14 cellular contexts compared by ENCODE assay signal in the genomic region with DNA sequence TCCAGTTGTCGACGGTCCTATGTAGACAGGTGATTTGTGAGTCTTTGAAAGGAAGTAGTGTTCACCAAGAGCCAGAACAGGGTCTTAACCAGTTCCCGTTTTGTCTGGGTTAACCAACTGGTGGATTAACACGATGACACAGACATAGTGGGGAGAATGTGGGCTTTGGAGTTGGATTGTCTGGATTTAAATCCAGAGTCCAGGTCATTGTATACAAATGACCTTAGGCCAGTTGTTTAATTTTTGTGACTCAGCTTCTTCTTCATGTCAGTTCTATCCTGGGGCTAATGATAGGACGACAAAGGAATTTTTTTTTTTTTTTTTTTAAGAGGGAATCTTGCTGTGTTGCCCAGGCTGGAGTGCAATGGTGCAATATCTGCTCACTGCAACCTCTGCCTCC.
DNase-seq lines count a peak whose midpoint lies in the region; TF ChIP-seq lines count a peak whose summit lies in the region.
"Had no signal": no experiment of that assay in that cellular context is flagged by ENCODE, and none has a peak within 500 bp of the region (broad histone marks: within the 10 kb centered on the region; RNA-seq: fewer than 3 reads in every experiment).

No MANE protein-coding gene starts in this region.

- TF ChIP-seq RAD21 in neural cell (conservative IDR thresholded peaks at IDR 0.05), result no peak

- no peaks in the 10 kb centered on the region for H3K27me3 ChIP-seq in neural cell (ENCODE audit: insufficient read depth, low read depth, low read length)
- no peaks in the 10 kb centered on the region for H3K27me3 ChIP-seq in tibial artery

- TF ChIP-seq CTCF in neural cell (IDR thresholded peaks at IDR 0.05; ENCODE audit: poor library complexity, severe bottlenecking), result no peak
- no peak for TF ChIP-seq CTCF in tibial artery (IDR thresholded peaks at IDR 0.05)

- H3K4me1 ChIP-seq in tibial artery, result peaks cover 0 to 100% (median 78%) of the 10 kb centered on the region in 4 donors

- H3K9me3 ChIP-seq in neural cell (ENCODE audit: low read length) (no peaks in the 10 kb centered on the region), tibial artery (no peaks in the 10 kb centered on the region)

- no peak overlapping the region for H3K27ac Mint-ChIP-seq in activated CD4-positive, alpha-beta memory T cell treated with anti-CD3 and anti-CD28 coated beads, Interleukin-2, amount 10 ng/mL, durations not matched to agents 7 days and 5 days
- H3K27ac Mint-ChIP-seq: B cell had no signal

- no peak overlapping the region for H3K4me2 ChIP-seq in neural cell (ENCODE audit: low read length)

- TF ChIP-seq EP300 in neural cell (conservative IDR thresholded peaks at IDR 0.05; ENCODE audit: poor library complexity, severe bottlenecking), result no peak

- no peaks in the 10 kb centered on the region for H3K9me2 ChIP-seq in neural cell (ENCODE audit: insufficient read depth, low read length)

- DNase-seq in HEK293T (ENCODE audit: extremely low spot score) (no peak), RPMI7951 (ENCODE audit: low read depth) (peak; percentile 72), tibial artery (no peak), NCI-H2171 (lab: John Stamatoyannopoulos, UW) (no peak), ureter (ENCODE audit: low spot score) (no peak)
- DNase-seq in activated CD4-positive, alpha-beta memory T cell treated with anti-CD3 and anti-CD28 coated beads, Interleukin-2, amount 10 ng/mL, durations not matched to agents 7 days and 5 days, result no peak
- DNase-seq: ACHN; CD8-positive, alpha-beta memory T cell; NCI-H1694; NCI-H2171 treated with DMSO at 0.1 percent for 48 hours; NCI-H82; SIG-M5 had no signal

- no peak overlapping the region for H2AFZ ChIP-seq in neural cell (ENCODE audit: low read depth, low read length)

- CTCF ChIA-PET in HEK293T (lab: Yijun Ruan, JAX), result interaction anchor here (0.9 kb wide), 1 partner anchor 126 kb away, joined by 4 read pairs; no protein-coding TSS in a partner anchor
- CTCF ChIA-PET in activated CD4-positive, alpha-beta memory T cell treated with anti-CD3 and anti-CD28 coated beads, Interleukin-2, amount 10 ng/mL, durations not matched to agents 7 days and 5 days (lab: Charles Lee), result interaction anchor here (0.7 to 3.9 kb wide), 3 partner anchors 105 to 541 kb away, joined by 4 to 15 read pairs (median 4); no protein-coding TSS in a partner anchor

- POLR2A ChIA-PET in HEK293T (lab: Yijun Ruan, JAX), result no interaction called here
- POLR2A ChIA-PET in activated CD4-positive, alpha-beta memory T cell treated with anti-CD3 and anti-CD28 coated beads, Interleukin-2, amount 10 ng/mL, durations not matched to agents 7 days and 5 days (lab: Charles Lee), result no interaction called here

- no peaks in the 10 kb centered on the region for H3K36me3 Mint-ChIP-seq in activated CD4-positive, alpha-beta memory T cell treated with anti-CD3 and anti-CD28 coated beads, Interleukin-2, amount 10 ng/mL, durations not matched to agents 7 days and 5 days (ENCODE audit: low read depth)

- no peaks in the 10 kb centered on the region for H4K20me1 ChIP-seq in neural cell (ENCODE audit: insufficient read depth)

- H3K9me3 Mint-ChIP-seq in activated CD4-positive, alpha-beta memory T cell treated with anti-CD3 and anti-CD28 coated beads, Interleukin-2, amount 10 ng/mL, durations not matched to agents 7 days and 5 days, result no peaks in the 10 kb centered on the region
- H3K9me3 Mint-ChIP-seq: CD8-positive, alpha-beta memory T cell had no signal

- H3K36me3 ChIP-seq in neural cell (ENCODE audit: insufficient read depth, low read length) (no peaks in the 10 kb centered on the region), tibial artery (peaks cover 0 to 5% (median 0%) of the 10 kb centered on the region in 3 donors)

- peak overlapping the region; percentile 4 for H3K27ac ChIP-seq in neural cell (ENCODE audit: low read length)
- H3K27ac ChIP-seq in tibial artery, result peak overlapping the region; percentile 90 to 96

- H3K4me3 ChIP-seq in neural cell (ENCODE audit: low read length), result no peak overlapping the region
- no peak overlapping the region for H3K4me3 ChIP-seq in tibial artery

- intact Hi-C loops in tibial artery (cut with DNase I; ENCODE audit: low total_unique reads), result loop anchor here (10.0 kb wide), 1 partner anchor 664 kb away; no protein-coding TSS in a partner anchor

- H3K27me3 Mint-ChIP-seq in activated CD4-positive, alpha-beta memory T cell treated with anti-CD3 and anti-CD28 coated beads, Interleukin-2, amount 10 ng/mL, durations not matched to agents 7 days and 5 days, result no peaks in the 10 kb centered on the region
- H3K27me3 Mint-ChIP-seq: B cell; CD8-positive, alpha-beta memory T cell had no signal

- peaks cover 24% of the 10 kb centered on the region for H3K4me1 Mint-ChIP-seq in activated CD4-positive, alpha-beta memory T cell treated with anti-CD3 and anti-CD28 coated beads, Interleukin-2, amount 10 ng/mL, durations not matched to agents 7 days and 5 days

- no peaks in the 10 kb centered on the region for H3F3A ChIP-seq in neural cell (ENCODE audit: insufficient read depth, low read length, poor library complexity, severe bottlenecking)

- no peak overlapping the region for H3K9ac ChIP-seq in neural cell (ENCODE audit: low read length)

- H3K4me3 Mint-ChIP-seq in activated CD4-positive, alpha-beta memory T cell treated with anti-CD3 and anti-CD28 coated beads, Interleukin-2, amount 10 ng/mL, durations not matched to agents 7 days and 5 days, result no peak overlapping the region
- H3K4me3 Mint-ChIP-seq: B cell; CD8-positive, alpha-beta memory T cell had no signal

- no peaks in the 10 kb centered on the region for H3K79me2 ChIP-seq in neural cell (replicated peaks; ENCODE audit: insufficient read depth, low read length)

TF ChIP-seq in HEK293T, 16 proteins besides CTCF, POLR2A, EP300 and RAD21:
- TF ChIP-seq SP1 (IDR thresholded peaks at IDR 0.05) (no peak), HDGF (IDR thresholded peaks at IDR 0.05; ENCODE audit: borderline replicate concordance) (no peak), ZNF384 (IDR thresholded peaks at IDR 0.05) (0 out of 2 replicates have a peak, but pooled peaks have one; percentile 9), FOXM1 (IDR thresholded peaks at IDR 0.05; ENCODE audit: borderline replicate concordance) (no peak)
TF ChIP-seq in HEK293T: peak in this region for 1.

TF ChIP-seq in neural cell, 6 proteins besides CTCF, POLR2A, EP300 and RAD21:
- TF ChIP-seq MXI1 (conservative IDR thresholded peaks at IDR 0.05; ENCODE audit: poor library complexity, severe bottlenecking) (no peak), TAF1 (IDR thresholded peaks at IDR 0.05; ENCODE audit: low read depth) (no peak), POLR2AphosphoS5 (IDR thresholded peaks at IDR 0.05) (no peak), SMC3 (conservative IDR thresholded peaks at IDR 0.05; ENCODE audit: poor library complexity) (no peak), EZH2 (IDR thresholded peaks at IDR 0.05; ENCODE audit: borderline replicate concordance, insufficient read depth, low read length, poor library complexity, severe bottlenecking) (no peak)
- TF ChIP-seq, protein P1, sequence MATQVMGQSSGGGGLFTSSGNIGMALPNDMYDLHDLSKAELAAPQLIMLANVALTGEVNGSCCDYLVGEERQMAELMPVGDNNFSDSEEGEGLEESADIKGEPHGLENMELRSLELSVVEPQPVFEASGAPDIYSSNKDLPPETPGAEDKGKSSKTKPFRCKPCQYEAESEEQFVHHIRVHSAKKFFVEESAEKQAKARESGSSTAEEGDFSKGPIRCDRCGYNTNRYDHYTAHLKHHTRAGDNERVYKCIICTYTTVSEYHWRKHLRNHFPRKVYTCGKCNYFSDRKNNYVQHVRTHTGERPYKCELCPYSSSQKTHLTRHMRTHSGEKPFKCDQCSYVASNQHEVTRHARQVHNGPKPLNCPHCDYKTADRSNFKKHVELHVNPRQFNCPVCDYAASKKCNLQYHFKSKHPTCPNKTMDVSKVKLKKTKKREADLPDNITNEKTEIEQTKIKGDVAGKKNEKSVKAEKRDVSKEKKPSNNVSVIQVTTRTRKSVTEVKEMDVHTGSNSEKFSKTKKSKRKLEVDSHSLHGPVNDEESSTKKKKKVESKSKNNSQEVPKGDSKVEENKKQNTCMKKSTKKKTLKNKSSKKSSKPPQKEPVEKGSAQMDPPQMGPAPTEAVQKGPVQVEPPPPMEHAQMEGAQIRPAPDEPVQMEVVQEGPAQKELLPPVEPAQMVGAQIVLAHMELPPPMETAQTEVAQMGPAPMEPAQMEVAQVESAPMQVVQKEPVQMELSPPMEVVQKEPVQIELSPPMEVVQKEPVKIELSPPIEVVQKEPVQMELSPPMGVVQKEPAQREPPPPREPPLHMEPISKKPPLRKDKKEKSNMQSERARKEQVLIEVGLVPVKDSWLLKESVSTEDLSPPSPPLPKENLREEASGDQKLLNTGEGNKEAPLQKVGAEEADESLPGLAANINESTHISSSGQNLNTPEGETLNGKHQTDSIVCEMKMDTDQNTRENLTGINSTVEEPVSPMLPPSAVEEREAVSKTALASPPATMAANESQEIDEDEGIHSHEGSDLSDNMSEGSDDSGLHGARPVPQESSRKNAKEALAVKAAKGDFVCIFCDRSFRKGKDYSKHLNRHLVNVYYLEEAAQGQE (IDR thresholded peaks at IDR 0.05; ENCODE audit: borderline replicate concordance), result no peak
